1 cellular context compared by ENCODE assay signal in the genomic region with DNA sequence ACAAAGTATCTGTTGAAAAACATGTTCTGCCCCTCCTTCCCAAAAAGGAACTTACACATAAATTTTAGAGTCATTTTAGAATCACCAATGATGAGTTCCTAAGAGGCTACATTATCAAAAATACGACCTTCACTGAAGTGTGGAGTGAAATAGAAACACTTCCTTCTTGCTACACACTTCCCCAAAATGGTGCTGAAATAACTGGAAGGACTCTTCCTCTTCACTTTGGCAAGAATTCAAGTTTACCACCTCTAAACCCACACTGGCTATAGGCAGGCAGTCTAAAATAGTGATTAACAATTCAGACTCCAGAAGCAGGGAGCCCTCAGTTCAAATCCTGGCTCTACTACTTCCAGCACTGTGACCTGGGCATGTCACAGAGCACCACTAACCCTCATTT.
TF ChIP-seq lines count a peak whose summit lies in the region.

No MANE protein-coding gene starts in this region.

TF ChIP-seq in SK-N-SH treated with all-trans-retinoic acid at 6 μM for 48 hours, 23 proteins besides CTCF, POLR2A, EP300 and RAD21 (continued from another document):
- TF ChIP-seq, protein P1, sequence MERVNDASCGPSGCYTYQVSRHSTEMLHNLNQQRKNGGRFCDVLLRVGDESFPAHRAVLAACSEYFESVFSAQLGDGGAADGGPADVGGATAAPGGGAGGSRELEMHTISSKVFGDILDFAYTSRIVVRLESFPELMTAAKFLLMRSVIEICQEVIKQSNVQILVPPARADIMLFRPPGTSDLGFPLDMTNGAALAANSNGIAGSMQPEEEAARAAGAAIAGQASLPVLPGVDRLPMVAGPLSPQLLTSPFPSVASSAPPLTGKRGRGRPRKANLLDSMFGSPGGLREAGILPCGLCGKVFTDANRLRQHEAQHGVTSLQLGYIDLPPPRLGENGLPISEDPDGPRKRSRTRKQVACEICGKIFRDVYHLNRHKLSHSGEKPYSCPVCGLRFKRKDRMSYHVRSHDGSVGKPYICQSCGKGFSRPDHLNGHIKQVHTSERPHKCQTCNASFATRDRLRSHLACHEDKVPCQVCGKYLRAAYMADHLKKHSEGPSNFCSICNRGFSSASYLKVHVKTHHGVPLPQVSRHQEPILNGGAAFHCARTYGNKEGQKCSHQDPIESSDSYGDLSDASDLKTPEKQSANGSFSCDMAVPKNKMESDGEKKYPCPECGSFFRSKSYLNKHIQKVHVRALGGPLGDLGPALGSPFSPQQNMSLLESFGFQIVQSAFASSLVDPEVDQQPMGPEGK (CRISPR knock-in tag; IDR thresholded peaks at IDR 0.05; ENCODE audit: borderline replicate concordance) = no peak
- TF ChIP-seq SNAI2 (CRISPR knock-in tag; IDR thresholded peaks at IDR 0.05) (no peak), CSDC2 (CRISPR knock-in tag; IDR thresholded peaks at IDR 0.05) (no peak), ZC3H10 (CRISPR knock-in tag; IDR thresholded peaks at IDR 0.05) (no peak), RARB (CRISPR knock-in tag; IDR thresholded peaks at IDR 0.05) (no peak), BACH2 (CRISPR knock-in tag; IDR thresholded peaks at IDR 0.05; ENCODE audit: borderline replicate concordance) (no peak), ZFP3 (CRISPR knock-in tag; IDR thresholded peaks at IDR 0.05) (no peak), ZNF8 (CRISPR knock-in tag; IDR thresholded peaks at IDR 0.05) (no peak), TCF4 (CRISPR knock-in tag; IDR thresholded peaks at IDR 0.05; ENCODE audit: borderline replicate concordance) (no peak)
